ENCODE assay signal across 30 cellular contexts in genomic region chr19:50555033-50555432, GRCh38. TPM values are rescaled to one million over a fixed set of nuclear protein-coding genes. Genes with fewer than 3 reads are reported as not detected.
DNase-seq lines count a peak whose midpoint lies in the region; ATAC-seq and TF ChIP-seq lines count a peak whose summit lies in the region.
"Had no signal": no experiment of that assay in that cellular context is flagged by ENCODE, and none has a peak within 500 bp of the region (broad histone marks: within the 10 kb centered on the region; RNA-seq: fewer than 3 reads in every experiment).

No MANE protein-coding gene starts in this region.

- no peak overlapping the region for H3K27ac Mint-ChIP-seq in activated naive CD8-positive, alpha-beta T cell treated with anti-CD3 and anti-CD28 coated beads, Interleukin-2, amount 10 ng/mL, durations not matched to agents 7 days and 5 days
- no peak overlapping the region for H3K27ac Mint-ChIP-seq in activated naive CD8-positive, alpha-beta T cell treated with anti-CD3 and anti-CD28 coated beads for 36 hours
- H3K27ac Mint-ChIP-seq in activated T-helper 1 cell treated with anti-CD3 and anti-CD28 coated beads, Interleukin-12 subunit alpha, Interleukin-12 subunit beta, Interleukin-2, Interleukin-4 antibody, amounts not matched to agents 30 ng/mL and 10 ng/mL and 1 ng/mL, durations not matched to agents 14 hours and 24 hours and 36 hours: no peak overlapping the region
- H3K27ac Mint-ChIP-seq in naive B cell: no peak overlapping the region
- H3K27ac Mint-ChIP-seq: activated CD8-positive, alpha-beta T cell treated with anti-CD3 and anti-CD28 coated beads, Interleukin-2, amount 10 ng/mL, durations not matched to agents 7 days and 5 days; endodermal cell had no signal

- no peak for ATAC-seq in activated naive CD8-positive, alpha-beta T cell treated with anti-CD3 and anti-CD28 coated beads, Interleukin-2, amount 10 ng/mL, durations not matched to agents 7 days and 5 days (ENCODE audit: low read depth)
- ATAC-seq in naive B cell (ENCODE audit: low read depth in 2 of 2): no peak
- ATAC-seq in psoas muscle: no peak
- ATAC-seq in omental fat pad (ENCODE audit: low FRiP score): no peak
- ATAC-seq: activated CD4-positive, CD25-positive, alpha-beta regulatory T cell treated with anti-CD3 and anti-CD28 coated beads, Interleukin-2, amount 50 U/mL, for 24 hours; activated CD8-positive, alpha-beta T cell treated with anti-CD3 and anti-CD28 coated beads, Interleukin-2, amount 10 ng/mL, durations not matched to agents 7 days and 5 days; esophagus mucosa had no signal

- H3K4me1 ChIP-seq in psoas muscle: peaks cover 4% of the 10 kb centered on the region

- H3K4me1 Mint-ChIP-seq in activated naive CD8-positive, alpha-beta T cell treated with anti-CD3 and anti-CD28 coated beads, Interleukin-2, amount 10 ng/mL, durations not matched to agents 7 days and 5 days: peaks cover 7% of the 10 kb centered on the region
- no peaks in the 10 kb centered on the region for H3K4me1 Mint-ChIP-seq in activated naive CD8-positive, alpha-beta T cell treated with anti-CD3 and anti-CD28 coated beads for 36 hours
- H3K4me1 Mint-ChIP-seq in activated T-helper 1 cell treated with anti-CD3 and anti-CD28 coated beads, Interleukin-12 subunit alpha, Interleukin-12 subunit beta, Interleukin-2, Interleukin-4 antibody, amounts not matched to agents 30 ng/mL and 10 ng/mL and 1 ng/mL, durations not matched to agents 14 hours and 24 hours and 36 hours (ENCODE audit: low read depth): peaks cover 5% of the 10 kb centered on the region
- peaks cover 14 to 26% (median 25%) of the 10 kb centered on the region in 3 donors for H3K4me1 Mint-ChIP-seq in naive B cell

- H3K9me3 ChIP-seq in psoas muscle: no peaks in the 10 kb centered on the region
- H3K9me3 ChIP-seq: heart left ventricle, upper lobe of left lung had no signal

- H3K9me3 Mint-ChIP-seq in activated naive CD8-positive, alpha-beta T cell treated with anti-CD3 and anti-CD28 coated beads, Interleukin-2, amount 10 ng/mL, durations not matched to agents 7 days and 5 days: no peaks in the 10 kb centered on the region
- no peaks in the 10 kb centered on the region for H3K9me3 Mint-ChIP-seq in activated naive CD8-positive, alpha-beta T cell treated with anti-CD3 and anti-CD28 coated beads for 36 hours
- H3K9me3 Mint-ChIP-seq in activated T-helper 1 cell treated with anti-CD3 and anti-CD28 coated beads, Interleukin-12 subunit alpha, Interleukin-12 subunit beta, Interleukin-2, Interleukin-4 antibody, amounts not matched to agents 30 ng/mL and 10 ng/mL and 1 ng/mL, durations not matched to agents 14 hours and 24 hours and 36 hours: no peaks in the 10 kb centered on the region
- H3K9me3 Mint-ChIP-seq in naive B cell: peaks cover 0 to 5% (median 0%) of the 10 kb centered on the region in 7 donors
- H3K9me3 Mint-ChIP-seq: endodermal cell had no signal

- H3K36me3 ChIP-seq in psoas muscle (ENCODE audit: insufficient read depth in 1 of 2, low read depth in 1 of 2): no peaks in the 10 kb centered on the region
- H3K36me3 ChIP-seq: heart left ventricle, upper lobe of left lung had no signal

- intact Hi-C loops in activated T-helper 1 cell treated with anti-CD3 and anti-CD28 coated beads, Interleukin-12 subunit alpha, Interleukin-12 subunit beta, Interleukin-2, Interleukin-4 antibody, amounts not matched to agents 30 ng/mL and 10 ng/mL and 1 ng/mL, durations not matched to agents 14 hours and 24 hours and 36 hours (cut with micrococcal nuclease): no loop called here
- intact Hi-C loops in psoas muscle (cut with DNase I): loop anchor here (5.0 to 10.0 kb wide), 2 partner anchors 188 to 190 kb away; partner anchors contain the start of gene NAPSA (in 2 of the 2)

- peak overlapping the region; percentile 50 for H3K27ac ChIP-seq in temporal lobe (ENCODE audit: low read depth, low read length)
- no peak overlapping the region for H3K27ac ChIP-seq in psoas muscle
- H3K27ac ChIP-seq: coronary artery, heart left ventricle, upper lobe of left lung had no signal

- H3K36me3 Mint-ChIP-seq in activated naive CD8-positive, alpha-beta T cell treated with anti-CD3 and anti-CD28 coated beads, Interleukin-2, amount 10 ng/mL, durations not matched to agents 7 days and 5 days: no peaks in the 10 kb centered on the region
- no peaks in the 10 kb centered on the region for H3K36me3 Mint-ChIP-seq in activated naive CD8-positive, alpha-beta T cell treated with anti-CD3 and anti-CD28 coated beads for 36 hours
- no peaks in the 10 kb centered on the region for H3K36me3 Mint-ChIP-seq in activated T-helper 1 cell treated with anti-CD3 and anti-CD28 coated beads, Interleukin-12 subunit alpha, Interleukin-12 subunit beta, Interleukin-2, Interleukin-4 antibody, amounts not matched to agents 30 ng/mL and 10 ng/mL and 1 ng/mL, durations not matched to agents 14 hours and 24 hours and 36 hours (ENCODE audit: low read depth)
- H3K36me3 Mint-ChIP-seq in naive B cell: peaks cover 0 to 24% of the 10 kb centered on the region in 2 donors

- 63 to 73% (median 66%) methylated on average over 12 of the region's 12 CpGs for WGBS in psoas muscle, 3 donors

- H3K4me3 Mint-ChIP-seq in activated naive CD8-positive, alpha-beta T cell treated with anti-CD3 and anti-CD28 coated beads, Interleukin-2, amount 10 ng/mL, durations not matched to agents 7 days and 5 days: peak overlapping the region; percentile 96
- H3K4me3 Mint-ChIP-seq in activated naive CD8-positive, alpha-beta T cell treated with anti-CD3 and anti-CD28 coated beads for 36 hours: no peak overlapping the region
- peak overlapping the region; percentile 51 for H3K4me3 Mint-ChIP-seq in activated T-helper 1 cell treated with anti-CD3 and anti-CD28 coated beads, Interleukin-12 subunit alpha, Interleukin-12 subunit beta, Interleukin-2, Interleukin-4 antibody, amounts not matched to agents 30 ng/mL and 10 ng/mL and 1 ng/mL, durations not matched to agents 14 hours and 24 hours and 36 hours
- H3K4me3 Mint-ChIP-seq in naive B cell: peak overlapping the region in 5 of 8 donors; percentile 9 to 83 (median 37)

- peaks cover 51% of the 10 kb centered on the region for H3K27me3 Mint-ChIP-seq in activated naive CD8-positive, alpha-beta T cell treated with anti-CD3 and anti-CD28 coated beads, Interleukin-2, amount 10 ng/mL, durations not matched to agents 7 days and 5 days
- H3K27me3 Mint-ChIP-seq in activated naive CD8-positive, alpha-beta T cell treated with anti-CD3 and anti-CD28 coated beads for 36 hours: peaks cover 84% of the 10 kb centered on the region
- H3K27me3 Mint-ChIP-seq in activated T-helper 1 cell treated with anti-CD3 and anti-CD28 coated beads, Interleukin-12 subunit alpha, Interleukin-12 subunit beta, Interleukin-2, Interleukin-4 antibody, amounts not matched to agents 30 ng/mL and 10 ng/mL and 1 ng/mL, durations not matched to agents 14 hours and 24 hours and 36 hours (ENCODE audit: insufficient read depth): peaks cover 38% of the 10 kb centered on the region
- H3K27me3 Mint-ChIP-seq in naive B cell: peaks cover 57 to 93% (median 91%) of the 10 kb centered on the region in 3 donors

- H3K4me3 ChIP-seq in psoas muscle: no peak overlapping the region
- H3K4me3 ChIP-seq: heart left ventricle, upper lobe of left lung had no signal

- no peak for DNase-seq in activated naive CD8-positive, alpha-beta T cell treated with anti-CD3 and anti-CD28 coated beads, Interleukin-2, amount 10 ng/mL, durations not matched to agents 7 days and 5 days
- no peak for DNase-seq in activated naive CD8-positive, alpha-beta T cell treated with anti-CD3 and anti-CD28 coated beads for 36 hours
- DNase-seq in activated T-helper 1 cell treated with anti-CD3 and anti-CD28 coated beads, Interleukin-12 subunit alpha, Interleukin-12 subunit beta, Interleukin-2, Interleukin-4 antibody, amounts not matched to agents 30 ng/mL and 10 ng/mL and 1 ng/mL, durations not matched to agents 14 hours and 24 hours and 36 hours (ENCODE audit: low spot score): no peak
- DNase-seq in naive B cell (no peak), NCI-H1694 (lab: John Stamatoyannopoulos, UW) (no peak), psoas muscle (no peak), omental fat pad (ENCODE audit: low spot score) (no peak)
- DNase-seq: ACHN; activated CD8-positive, alpha-beta T cell treated with anti-CD3 and anti-CD28 coated beads, Interleukin-2, amount 10 ng/mL, durations not matched to agents 7 days and 5 days; activated gamma-delta T cell treated with Interleukin-2 at 50 U/mL for 16 hours; DMS79; endodermal cell; foreskin fibroblast; GF-D8; heart left ventricle; left cardiac atrium; NCI-H2081; NCI-H226; occipital lobe; SHP77 treated with DMSO at 0.1 percent for 48 hours; small intestine; upper lobe of left lung had no signal

- TF ChIP-seq CTCF in psoas muscle (IDR thresholded peaks at IDR 0.05): no peak
- no peak for TF ChIP-seq CTCF in omental fat pad (IDR thresholded peaks at IDR 0.05)

- POLR2A ChIA-PET in activated naive CD8-positive, alpha-beta T cell treated with anti-CD3 and anti-CD28 coated beads, Interleukin-2, amount 10 ng/mL, durations not matched to agents 7 days and 5 days (lab: Charles Lee): interaction anchor here (1.7 kb wide), 1 partner anchor 198 kb away, joined by 7 read pairs; no protein-coding TSS in a partner anchor

- peaks cover 0 to 70% (median 18%) of the 10 kb centered on the region in 3 donors for H3K27me3 ChIP-seq in psoas muscle (ENCODE audit: insufficient read depth in 3 of 3, low read length in 2 of 3)

RNA-seq across cellular contexts. Expression of gene LRRC4B, which starts 13.2 kb away (rescaled TPM):
- not detected for total RNA-seq in activated naive CD8-positive, alpha-beta T cell treated with anti-CD3 and anti-CD28 coated beads, Interleukin-2, amount 10 ng/mL, durations not matched to agents 7 days and 5 days
- total RNA-seq in activated naive CD8-positive, alpha-beta T cell treated with anti-CD3 and anti-CD28 coated beads for 36 hours: not detected
- 0.05 and 0.15 TPM in 2 replicates for total RNA-seq in activated T-helper 1 cell treated with anti-CD3 and anti-CD28 coated beads, Interleukin-12 subunit alpha, Interleukin-12 subunit beta, Interleukin-2, Interleukin-4 antibody, amounts not matched to agents 30 ng/mL and 10 ng/mL and 1 ng/mL, durations not matched to agents 14 hours and 24 hours and 36 hours
- under 1 TPM in 1 of 6 donors, not detected in 5; 0.10 TPM for polyA plus RNA-seq in naive B cell (ENCODE audit: low read depth in 6 of 6)
- 67.4 TPM for total RNA-seq in temporal lobe
- 1 to 10 TPM in 1 of 4 donors, under 1 TPM in 3; 0.19 to 1.0 (median 0.31) TPM for total RNA-seq in psoas muscle
- under 1 TPM; 0.04 to 0.47 (median 0.32) TPM for polyA plus RNA-seq in psoas muscle
- 1 to 10 TPM in 3 of 4 donors, under 1 TPM in 1; 0.84 to 1.6 (median 1.4) TPM for total RNA-seq in omental fat pad
- total RNA-seq: activated CD8-positive, alpha-beta T cell treated with anti-CD3 and anti-CD28 coated beads, Interleukin-2, amount 10 ng/mL, durations not matched to agents 7 days and 5 days; lung microvascular endothelial cell; M059J had no signal

RNA-seq across cellular contexts. Expression of gene ASPDH, which starts 41.3 kb away (rescaled TPM):
- total RNA-seq in activated naive CD8-positive, alpha-beta T cell treated with anti-CD3 and anti-CD28 coated beads, Interleukin-2, amount 10 ng/mL, durations not matched to agents 7 days and 5 days: not detected
- total RNA-seq in activated naive CD8-positive, alpha-beta T cell treated with anti-CD3 and anti-CD28 coated beads for 36 hours: not detected
- total RNA-seq in activated T-helper 1 cell treated with anti-CD3 and anti-CD28 coated beads, Interleukin-12 subunit alpha, Interleukin-12 subunit beta, Interleukin-2, Interleukin-4 antibody, amounts not matched to agents 30 ng/mL and 10 ng/mL and 1 ng/mL, durations not matched to agents 14 hours and 24 hours and 36 hours: not detected in 2 replicates
- polyA plus RNA-seq in naive B cell (ENCODE audit: low read depth in 6 of 6) (not detected), psoas muscle (not detected)
- total RNA-seq in temporal lobe (0.98 TPM), psoas muscle (not detected), omental fat pad (not detected)
- total RNA-seq: activated CD8-positive, alpha-beta T cell treated with anti-CD3 and anti-CD28 coated beads, Interleukin-2, amount 10 ng/mL, durations not matched to agents 7 days and 5 days; endodermal cell; esophagus mucosa; heart left ventricle; left cardiac atrium; lung microvascular endothelial cell; M059J; renal cortical epithelial cell; upper lobe of left lung had no signal
- polyA plus RNA-seq: BJ, heart left ventricle had no signal

RNA-seq across cellular contexts. Expression of gene JOSD2, which starts 44.0 kb away (rescaled TPM):
- total RNA-seq in activated naive CD8-positive, alpha-beta T cell treated with anti-CD3 and anti-CD28 coated beads, Interleukin-2, amount 10 ng/mL, durations not matched to agents 7 days and 5 days: 10 to 100 TPM; 31.5 to 37.3 TPM
- 10 to 100 TPM; 26.2 to 27.0 TPM for total RNA-seq in activated naive CD8-positive, alpha-beta T cell treated with anti-CD3 and anti-CD28 coated beads for 36 hours
- 38.5 and 41.7 TPM in 2 replicates for total RNA-seq in activated T-helper 1 cell treated with anti-CD3 and anti-CD28 coated beads, Interleukin-12 subunit alpha, Interleukin-12 subunit beta, Interleukin-2, Interleukin-4 antibody, amounts not matched to agents 30 ng/mL and 10 ng/mL and 1 ng/mL, durations not matched to agents 14 hours and 24 hours and 36 hours
- polyA plus RNA-seq in naive B cell (ENCODE audit: low read depth in 6 of 6) (10 to 100 TPM in 5 of 6 donors, 1 to 10 TPM in 1; 9.8 to 20.7 (median 12.2) TPM), psoas muscle (10 to 100 TPM; 51.9 to 87.2 (median 86.2) TPM)
- total RNA-seq in temporal lobe (6.1 TPM), psoas muscle (10 to 100 TPM; 28.5 to 41.0 (median 37.4) TPM), omental fat pad (10 to 100 TPM; 20.4 to 32.0 (median 23.0) TPM)

Comparison
In these comparisons a context has a peak if more than half of its experiments do, and no peak if none do; other contexts are left out.
1. RNA of gene LRRC4B, which starts 13.2 kb away (total RNA-seq): 67.4 TPM in temporal lobe (single experiment); 0.84 to 1.6 TPM in omental fat pad, 0.19 to 1.0 TPM in psoas muscle, 0.05 to 0.15 TPM in activated T-helper 1 cell treated with anti-CD3 and anti-CD28 coated beads, Interleukin-12 subunit alpha, Interleukin-12 subunit beta, Interleukin-2, Interleukin-4 antibody, amounts not matched to agents 30 ng/mL and 10 ng/mL and 1 ng/mL, durations not matched to agents 14 hours and 24 hours and 36 hours, not detected in activated naive CD8-positive, alpha-beta T cell treated with anti-CD3 and anti-CD28 coated beads, Interleukin-2, amount 10 ng/mL, durations not matched to agents 7 days and 5 days and not detected in activated naive CD8-positive, alpha-beta T cell treated with anti-CD3 and anti-CD28 coated beads for 36 hours; every median in the first group is over 10 times any median in the second.